8 cellular contexts compared by ENCODE assay signal in the genomic region with DNA sequence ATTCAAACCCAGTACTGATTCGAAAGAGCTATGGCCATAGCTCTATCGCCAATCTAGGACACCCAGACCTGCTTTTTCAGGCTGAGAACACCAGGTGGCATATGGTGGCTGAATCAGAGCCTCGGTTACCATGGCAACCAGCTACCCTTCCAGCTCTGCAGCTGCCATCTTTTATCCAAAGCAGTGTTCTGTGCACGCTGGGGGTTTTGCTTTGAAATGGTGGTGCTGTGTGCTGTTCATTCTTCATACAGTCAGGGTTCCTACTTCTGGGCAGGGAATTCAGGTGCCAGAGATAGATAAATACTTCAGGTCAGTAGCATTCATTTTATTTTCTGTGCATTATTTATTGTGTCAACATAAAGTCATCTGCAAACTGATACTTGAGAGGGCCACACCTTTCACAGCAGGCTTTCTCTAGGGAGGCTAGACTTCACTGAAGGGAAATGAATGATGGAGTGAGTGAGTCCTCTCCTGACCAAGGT.
DNase-seq lines count a peak whose midpoint lies in the region; ATAC-seq and TF ChIP-seq lines count a peak whose summit lies in the region.

No MANE protein-coding gene starts in this region.

- peaks cover 7 to 25% (median 20%) of the 10 kb centered on the region in 4 donors for H3K4me1 ChIP-seq in liver (ENCODE audit: control insufficient read depth in 4 of 4, insufficient read depth in 4 of 4, low read length in 3 of 4)

- no peaks in the 10 kb centered on the region for H3K36me3 ChIP-seq in liver (ENCODE audit: control insufficient read depth in 4 of 4, insufficient read depth in 3 of 4, low read depth in 1 of 4, low read length in 3 of 4)

- no peak overlapping the region for H3K9ac ChIP-seq in liver (ENCODE audit: low read depth in 1 of 2, low read length in 2 of 2)

- peak; percentile 96 to 97 for TF ChIP-seq RAD21 in liver (IDR thresholded peaks at IDR 0.05)

- ATAC-seq in GM19463 (IDR thresholded peaks at IDR 0.05; ENCODE audit: unreplicated experiment) (peak; percentile 100), HG03521 (IDR thresholded peaks at IDR 0.05; ENCODE audit: unreplicated experiment) (peak; percentile 100)

- DNase-seq in COLO829 (ENCODE audit: low spot score) (peak; percentile 99), NCI-H510A treated with DMSO at 0.1 percent for 48 hours (lab: John Stamatoyannopoulos, UW) (peak; percentile 85)
- peak; percentile 47 to 55 for DNase-seq in activated CD4-positive, alpha-beta T cell treated with anti-CD3 and anti-CD28 coated beads for 24 hours (ENCODE audit: low read depth in 2 of 2)
- DNase-seq in stimulated activated CD8-positive, alpha-beta memory T cell treated with anti-CD3 and anti-CD28 coated beads, Interleukin-12 subunit alpha, Interleukin-12 subunit beta, amount 100 ng/mL, for 1 hour (ENCODE audit: low read depth) = peak; percentile 53

- no peaks in the 10 kb centered on the region for H3K27me3 ChIP-seq in liver (ENCODE audit: control insufficient read depth in 4 of 4, insufficient read depth in 4 of 4, low read length in 3 of 4)

- 33% methylated on average over 4 of the region's 4 CpGs for WGBS in liver

- peaks cover 0 to 11% (median 3%) of the 10 kb centered on the region in 4 donors for H3K9me3 ChIP-seq in liver (ENCODE audit: control insufficient read depth in 4 of 4, low read length in 3 of 4)

- no peak overlapping the region for H3K4me3 ChIP-seq in liver (ENCODE audit: low read depth in 1 of 3, low read length in 3 of 3)

- TF ChIP-seq CTCF in liver (IDR thresholded peaks at IDR 0.05; ENCODE audit: low read depth, low read length, missing input control) = peak; percentile 86

- H3K27ac ChIP-seq in cingulate gyrus (ENCODE audit: low read depth, low read length) (peak overlapping the region; percentile 7), liver (ENCODE audit: low read depth in 1 of 2, low read length in 2 of 2) (no peak overlapping the region)

TF ChIP-seq in liver, 16 proteins besides CTCF, POLR2A, EP300 and RAD21:
- TF ChIP-seq EGR1 (IDR thresholded peaks at IDR 0.05; ENCODE audit: low read depth in 2 of 2) (no peak), FOXA2 (IDR thresholded peaks at IDR 0.05) (peak; percentile 14), YY1 (IDR thresholded peaks at IDR 0.05) (peak; percentile 95)
